ENCODE assay signal across 1 cellular context in the genomic region with DNA sequence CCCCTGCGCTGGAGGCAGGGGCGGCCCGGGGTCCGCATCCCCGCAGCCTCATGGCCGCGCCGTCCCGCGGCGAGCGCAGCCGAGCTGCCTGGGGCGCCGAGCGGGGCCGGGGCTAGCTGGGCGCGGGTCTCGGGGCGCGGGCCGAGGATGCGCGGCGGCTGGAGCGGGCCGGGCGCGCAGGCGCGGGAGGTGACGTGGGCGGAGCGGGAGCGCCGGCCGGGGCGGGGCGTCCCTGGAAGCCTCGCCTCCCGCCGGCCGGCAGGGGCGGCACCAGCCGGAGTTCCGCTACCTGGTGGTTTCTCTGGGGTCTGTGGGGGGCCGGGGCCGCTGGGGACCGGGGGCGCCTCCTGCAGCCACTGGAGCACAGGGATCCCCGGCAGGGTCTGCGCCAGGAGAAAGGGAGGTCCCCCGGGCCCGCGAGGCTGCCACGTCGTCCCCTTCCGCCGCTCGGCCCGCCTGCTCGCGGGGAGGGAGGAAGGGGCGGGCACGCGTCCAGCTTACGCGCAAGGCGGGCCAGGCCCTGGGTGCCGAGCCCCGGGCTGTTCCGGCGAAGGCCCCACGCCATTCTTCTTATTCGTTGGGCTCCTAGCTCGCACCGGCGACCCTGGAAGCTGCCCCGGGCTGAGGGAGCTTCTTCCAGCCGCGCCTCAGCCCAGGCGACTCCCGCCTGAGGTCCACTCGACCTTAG.
TF ChIP-seq lines count a peak whose summit lies in the region.

Gene LPCAT1 (minus strand): TSS at position 168 of the 688 bp plus-strand sequence. CDS start 116 bp downstream, at position 52.

TF ChIP-seq in HepG2, 621 proteins besides CTCF, POLR2A, EP300 and RAD21 (continued from another document and continues in another):
- no peak for TF ChIP-seq ZBED4 (CRISPR knock-in tag; IDR thresholded peaks at IDR 0.05; ENCODE audit: borderline replicate concordance)
- TF ChIP-seq FOSL2 (CRISPR knock-in tag; IDR thresholded peaks at IDR 0.05) = peak; percentile 33; the same call in 1 of the 2 replicates
- TF ChIP-seq MED1 (CRISPR knock-in tag; IDR thresholded peaks at IDR 0.05) = 0 out of 2 replicates have a peak, but pooled peaks have one; percentile 34
- TF ChIP-seq, protein P1, sequence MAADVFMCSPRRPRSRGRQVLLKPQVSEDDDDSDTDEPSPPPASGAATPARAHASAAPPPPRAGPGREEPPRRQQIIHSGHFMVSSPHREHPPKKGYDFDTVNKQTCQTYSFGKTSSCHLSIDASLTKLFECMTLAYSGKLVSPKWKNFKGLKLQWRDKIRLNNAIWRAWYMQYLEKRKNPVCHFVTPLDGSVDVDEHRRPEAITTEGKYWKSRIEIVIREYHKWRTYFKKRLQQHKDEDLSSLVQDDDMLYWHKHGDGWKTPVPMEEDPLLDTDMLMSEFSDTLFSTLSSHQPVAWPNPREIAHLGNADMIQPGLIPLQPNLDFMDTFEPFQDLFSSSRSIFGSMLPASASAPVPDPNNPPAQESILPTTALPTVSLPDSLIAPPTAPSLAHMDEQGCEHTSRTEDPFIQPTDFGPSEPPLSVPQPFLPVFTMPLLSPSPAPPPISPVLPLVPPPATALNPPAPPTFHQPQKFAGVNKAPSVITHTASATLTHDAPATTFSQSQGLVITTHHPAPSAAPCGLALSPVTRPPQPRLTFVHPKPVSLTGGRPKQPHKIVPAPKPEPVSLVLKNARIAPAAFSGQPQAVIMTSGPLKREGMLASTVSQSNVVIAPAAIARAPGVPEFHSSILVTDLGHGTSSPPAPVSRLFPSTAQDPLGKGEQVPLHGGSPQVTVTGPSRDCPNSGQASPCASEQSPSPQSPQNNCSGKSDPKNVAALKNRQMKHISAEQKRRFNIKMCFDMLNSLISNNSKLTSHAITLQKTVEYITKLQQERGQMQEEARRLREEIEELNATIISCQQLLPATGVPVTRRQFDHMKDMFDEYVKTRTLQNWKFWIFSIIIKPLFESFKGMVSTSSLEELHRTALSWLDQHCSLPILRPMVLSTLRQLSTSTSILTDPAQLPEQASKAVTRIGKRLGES (CRISPR knock-in tag; IDR thresholded peaks at IDR 0.05; ENCODE audit: borderline replicate concordance) = no peak
- TF ChIP-seq KDM2A (CRISPR knock-in tag; IDR thresholded peaks at IDR 0.05; ENCODE audit: borderline replicate concordance, low read depth) = peak; percentile 73
- TF ChIP-seq, protein P2, sequence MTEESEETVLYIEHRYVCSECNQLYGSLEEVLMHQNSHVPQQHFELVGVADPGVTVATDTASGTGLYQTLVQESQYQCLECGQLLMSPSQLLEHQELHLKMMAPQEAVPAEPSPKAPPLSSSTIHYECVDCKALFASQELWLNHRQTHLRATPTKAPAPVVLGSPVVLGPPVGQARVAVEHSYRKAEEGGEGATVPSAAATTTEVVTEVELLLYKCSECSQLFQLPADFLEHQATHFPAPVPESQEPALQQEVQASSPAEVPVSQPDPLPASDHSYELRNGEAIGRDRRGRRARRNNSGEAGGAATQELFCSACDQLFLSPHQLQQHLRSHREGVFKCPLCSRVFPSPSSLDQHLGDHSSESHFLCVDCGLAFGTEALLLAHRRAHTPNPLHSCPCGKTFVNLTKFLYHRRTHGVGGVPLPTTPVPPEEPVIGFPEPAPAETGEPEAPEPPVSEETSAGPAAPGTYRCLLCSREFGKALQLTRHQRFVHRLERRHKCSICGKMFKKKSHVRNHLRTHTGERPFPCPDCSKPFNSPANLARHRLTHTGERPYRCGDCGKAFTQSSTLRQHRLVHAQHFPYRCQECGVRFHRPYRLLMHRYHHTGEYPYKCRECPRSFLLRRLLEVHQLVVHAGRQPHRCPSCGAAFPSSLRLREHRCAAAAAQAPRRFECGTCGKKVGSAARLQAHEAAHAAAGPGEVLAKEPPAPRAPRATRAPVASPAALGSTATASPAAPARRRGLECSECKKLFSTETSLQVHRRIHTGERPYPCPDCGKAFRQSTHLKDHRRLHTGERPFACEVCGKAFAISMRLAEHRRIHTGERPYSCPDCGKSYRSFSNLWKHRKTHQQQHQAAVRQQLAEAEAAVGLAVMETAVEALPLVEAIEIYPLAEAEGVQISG (CRISPR knock-in tag; IDR thresholded peaks at IDR 0.05) = peak; percentile 55; the same call in 1 of the 2 replicates
- 0 out of 2 replicates have a peak, but pooled peaks have one; percentile 33 for TF ChIP-seq TFE3 (CRISPR knock-in tag; IDR thresholded peaks at IDR 0.05)
- TF ChIP-seq TBP (CRISPR knock-in tag; IDR thresholded peaks at IDR 0.05) = no peak
- TF ChIP-seq ZNF431 (CRISPR knock-in tag; IDR thresholded peaks at IDR 0.05; ENCODE audit: borderline replicate concordance, low read depth) = no peak; the same call in 1 of the 2 replicates
- TF ChIP-seq JUND (CRISPR knock-in tag; IDR thresholded peaks at IDR 0.05) = no peak
- TF ChIP-seq, protein P3, sequence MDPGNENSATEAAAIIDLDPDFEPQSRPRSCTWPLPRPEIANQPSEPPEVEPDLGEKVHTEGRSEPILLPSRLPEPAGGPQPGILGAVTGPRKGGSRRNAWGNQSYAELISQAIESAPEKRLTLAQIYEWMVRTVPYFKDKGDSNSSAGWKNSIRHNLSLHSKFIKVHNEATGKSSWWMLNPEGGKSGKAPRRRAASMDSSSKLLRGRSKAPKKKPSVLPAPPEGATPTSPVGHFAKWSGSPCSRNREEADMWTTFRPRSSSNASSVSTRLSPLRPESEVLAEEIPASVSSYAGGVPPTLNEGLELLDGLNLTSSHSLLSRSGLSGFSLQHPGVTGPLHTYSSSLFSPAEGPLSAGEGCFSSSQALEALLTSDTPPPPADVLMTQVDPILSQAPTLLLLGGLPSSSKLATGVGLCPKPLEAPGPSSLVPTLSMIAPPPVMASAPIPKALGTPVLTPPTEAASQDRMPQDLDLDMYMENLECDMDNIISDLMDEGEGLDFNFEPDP (CRISPR knock-in tag; conservative IDR thresholded peaks at IDR 0.05) = no peak
- no peak for TF ChIP-seq RFX1 (IDR thresholded peaks at IDR 0.05)
- TF ChIP-seq ZNF691 (CRISPR knock-in tag; IDR thresholded peaks at IDR 0.05; ENCODE audit: borderline replicate concordance, low read depth) = peak; percentile 76; the same call in 1 of the 2 replicates
- TF ChIP-seq U2AF2 (IDR thresholded peaks at IDR 0.05; ENCODE audit: low read depth, low read length) = no peak
- TF ChIP-seq SMAD1 (CRISPR knock-in tag; IDR thresholded peaks at IDR 0.05; ENCODE audit: borderline replicate concordance, low read depth) = no peak
- TF ChIP-seq ATF7 (IDR thresholded peaks at IDR 0.05) = no peak
- TF ChIP-seq ATF7 (CRISPR knock-in tag; IDR thresholded peaks at IDR 0.05) = 0 out of 2 replicates have a peak, but pooled peaks have one; percentile 26
- TF ChIP-seq, protein P4, sequence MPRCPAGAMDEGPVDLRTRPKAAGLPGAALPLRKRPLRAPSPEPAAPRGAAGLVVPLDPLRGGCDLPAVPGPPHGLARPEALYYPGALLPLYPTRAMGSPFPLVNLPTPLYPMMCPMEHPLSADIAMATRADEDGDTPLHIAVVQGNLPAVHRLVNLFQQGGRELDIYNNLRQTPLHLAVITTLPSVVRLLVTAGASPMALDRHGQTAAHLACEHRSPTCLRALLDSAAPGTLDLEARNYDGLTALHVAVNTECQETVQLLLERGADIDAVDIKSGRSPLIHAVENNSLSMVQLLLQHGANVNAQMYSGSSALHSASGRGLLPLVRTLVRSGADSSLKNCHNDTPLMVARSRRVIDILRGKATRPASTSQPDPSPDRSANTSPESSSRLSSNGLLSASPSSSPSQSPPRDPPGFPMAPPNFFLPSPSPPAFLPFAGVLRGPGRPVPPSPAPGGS (CRISPR knock-in tag; IDR thresholded peaks at IDR 0.05) = peak; percentile 32
- TF ChIP-seq, protein P5, sequence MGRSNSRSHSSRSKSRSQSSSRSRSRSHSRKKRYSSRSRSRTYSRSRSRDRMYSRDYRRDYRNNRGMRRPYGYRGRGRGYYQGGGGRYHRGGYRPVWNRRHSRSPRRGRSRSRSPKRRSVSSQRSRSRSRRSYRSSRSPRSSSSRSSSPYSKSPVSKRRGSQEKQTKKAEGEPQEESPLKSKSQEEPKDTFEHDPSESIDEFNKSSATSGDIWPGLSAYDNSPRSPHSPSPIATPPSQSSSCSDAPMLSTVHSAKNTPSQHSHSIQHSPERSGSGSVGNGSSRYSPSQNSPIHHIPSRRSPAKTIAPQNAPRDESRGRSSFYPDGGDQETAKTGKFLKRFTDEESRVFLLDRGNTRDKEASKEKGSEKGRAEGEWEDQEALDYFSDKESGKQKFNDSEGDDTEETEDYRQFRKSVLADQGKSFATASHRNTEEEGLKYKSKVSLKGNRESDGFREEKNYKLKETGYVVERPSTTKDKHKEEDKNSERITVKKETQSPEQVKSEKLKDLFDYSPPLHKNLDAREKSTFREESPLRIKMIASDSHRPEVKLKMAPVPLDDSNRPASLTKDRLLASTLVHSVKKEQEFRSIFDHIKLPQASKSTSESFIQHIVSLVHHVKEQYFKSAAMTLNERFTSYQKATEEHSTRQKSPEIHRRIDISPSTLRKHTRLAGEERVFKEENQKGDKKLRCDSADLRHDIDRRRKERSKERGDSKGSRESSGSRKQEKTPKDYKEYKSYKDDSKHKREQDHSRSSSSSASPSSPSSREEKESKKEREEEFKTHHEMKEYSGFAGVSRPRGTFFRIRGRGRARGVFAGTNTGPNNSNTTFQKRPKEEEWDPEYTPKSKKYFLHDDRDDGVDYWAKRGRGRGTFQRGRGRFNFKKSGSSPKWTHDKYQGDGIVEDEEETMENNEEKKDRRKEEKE (IDR thresholded peaks at IDR 0.05) = no peak
- peak; percentile 50; the same call in 1 of the 2 replicates for TF ChIP-seq ZFP91 (CRISPR knock-in tag; IDR thresholded peaks at IDR 0.05; ENCODE audit: borderline replicate concordance)
- TF ChIP-seq ZNF205 (CRISPR knock-in tag; IDR thresholded peaks at IDR 0.05) = peak; percentile 63; the same call in 1 of the 2 replicates
- no peak for TF ChIP-seq ZBTB49 (CRISPR knock-in tag; IDR thresholded peaks at IDR 0.05; ENCODE audit: borderline replicate concordance)
- no peak for TF ChIP-seq SMC3 (IDR thresholded peaks at IDR 0.05; ENCODE audit: low read length)
- TF ChIP-seq MXD4 (CRISPR knock-in tag; IDR thresholded peaks at IDR 0.05) = peak; percentile 23; the same call in 1 of the 2 replicates
